8 cellular contexts compared by ENCODE assay signal in genomic region chr2:74577448-74577847, GRCh38. TPM values are rescaled to one million over a fixed set of nuclear protein-coding genes. Genes with fewer than 3 reads are reported as not detected.
A peak's percentile ranks its signal among the peaks of the same experiment; 100 is the strongest.
DNase-seq lines count a peak whose midpoint lies in the region; ATAC-seq, FAIRE-seq and TF ChIP-seq lines count a peak whose summit lies in the region.

No MANE protein-coding gene starts in this region.

- ATAC-seq in activated CD8-positive, alpha-beta memory T cell treated with anti-CD3 and anti-CD28 coated beads, Interleukin-2, amount 10 ng/mL, durations not matched to agents 7 days and 5 days = peak; percentile 69
- ATAC-seq in stimulated activated naive B cell treated with anti-CD40 and anti-IgM and Interleukin-4, amounts not matched to agents 10 μg/mL and 1 μg/mL and 100 μg/mL, for 72 hours (replicated peaks) = peak; percentile 55 to 68

- H3K27me3 Mint-ChIP-seq in activated CD8-positive, alpha-beta memory T cell treated with anti-CD3 and anti-CD28 coated beads, Interleukin-2, amount 10 ng/mL, durations not matched to agents 7 days and 5 days = no peaks in the 10 kb centered on the region
- H3K27me3 Mint-ChIP-seq in stimulated activated naive B cell treated with anti-CD40 and anti-IgM and Interleukin-4, amounts not matched to agents 10 μg/mL and 1 μg/mL and 100 μg/mL, for 72 hours = peaks cover 7 to 9% of the 10 kb centered on the region in 2 donors
- peaks cover 2% of the 10 kb centered on the region for H3K27me3 Mint-ChIP-seq in Caco-2 (ENCODE audit: insufficient read depth, unreplicated experiment)

- no peak overlapping the region for H3K4me3 Mint-ChIP-seq in activated CD8-positive, alpha-beta memory T cell treated with anti-CD3 and anti-CD28 coated beads, Interleukin-2, amount 10 ng/mL, durations not matched to agents 7 days and 5 days
- peak overlapping the region in 1 of 2 donors; percentile 28 for H3K4me3 Mint-ChIP-seq in stimulated activated naive B cell treated with anti-CD40 and anti-IgM and Interleukin-4, amounts not matched to agents 10 μg/mL and 1 μg/mL and 100 μg/mL, for 72 hours
- H3K4me3 Mint-ChIP-seq in Caco-2 (ENCODE audit: unreplicated experiment) = no peak overlapping the region

- H3K36me3 ChIP-seq in endothelial cell of umbilical vein (ENCODE audit: control insufficient read depth in 2 of 2, extremely low read depth in 1 of 2, insufficient read depth in 2 of 2, low read length in 2 of 2) = no peaks in the 10 kb centered on the region
- no peaks in the 10 kb centered on the region for H3K36me3 ChIP-seq in Caco-2 (ENCODE audit: control insufficient read depth, insufficient read depth, low read length)

- BruUV-seq in endothelial cell of umbilical vein (replicated peaks; lab: Mats Ljungman, UMichigan) = no TSS peak
- BruUV-seq in Caco-2 (replicated peaks; lab: Mats Ljungman, UMichigan) = no TSS peak

- H3K4me1 Mint-ChIP-seq in activated CD8-positive, alpha-beta memory T cell treated with anti-CD3 and anti-CD28 coated beads, Interleukin-2, amount 10 ng/mL, durations not matched to agents 7 days and 5 days = peaks cover 42% of the 10 kb centered on the region
- peaks cover 32 to 40% of the 10 kb centered on the region in 2 donors for H3K4me1 Mint-ChIP-seq in stimulated activated naive B cell treated with anti-CD40 and anti-IgM and Interleukin-4, amounts not matched to agents 10 μg/mL and 1 μg/mL and 100 μg/mL, for 72 hours
- no peaks in the 10 kb centered on the region for H3K4me1 Mint-ChIP-seq in Caco-2 (ENCODE audit: low read depth, unreplicated experiment)

- TF ChIP-seq CTCF in endothelial cell of umbilical vein (IDR thresholded peaks at IDR 0.05; ENCODE audit: extremely low read depth in 1 of 2, insufficient read depth in 1 of 2, low read depth in 1 of 2, low read length in 2 of 2) (no peak), Caco-2 (IDR thresholded peaks at IDR 0.05; ENCODE audit: insufficient read depth in 1 of 2, low read depth in 1 of 2, low read length in 1 of 2, severe bottlenecking in 1 of 2, unreplicated experiment in 1 of 2) (no peak)

- dilution Hi-C loops in endothelial cell of umbilical vein (cut with MboI; ENCODE audit: extremely low pct_ligation_motif_present, low sequenced_read_pairs) = no loop called here

- DNase-seq in activated CD8-positive, alpha-beta memory T cell treated with anti-CD3 and anti-CD28 coated beads, Interleukin-2, amount 10 ng/mL, durations not matched to agents 7 days and 5 days = no peak
- no peak for DNase-seq in activated CD8-positive, alpha-beta memory T cell treated with anti-CD3 and anti-CD28 coated beads, Interleukin-2, amount 50 U/mL, for 4 hours
- DNase-seq in Kasumi-1 (lab: John Stamatoyannopoulos, UW) (peak; percentile 91 to 97), endothelial cell of umbilical vein (ENCODE audit: low read depth, low spot score) (no peak), Caco-2 (no peak), cerebellar cortex (ENCODE audit: low spot score) (no peak)
- DNase-seq in stimulated activated naive B cell treated with anti-CD40 and anti-IgM and Interleukin-4, amounts not matched to agents 10 μg/mL and 1 μg/mL and 100 μg/mL, for 72 hours = no peak
- no peak for DNase-seq in activated effector memory CD4-positive, alpha-beta T cell treated with Interleukin-2 at 50 U/mL for 16 hours

- no peaks in the 10 kb centered on the region for H3K79me2 ChIP-seq in endothelial cell of umbilical vein (ENCODE audit: control insufficient read depth, insufficient read depth, low read length)

- peak; percentile 70 for FAIRE-seq in endothelial cell of umbilical vein (lab: Jason Lieb, UNC)

- CTCF ChIA-PET in activated CD8-positive, alpha-beta memory T cell treated with anti-CD3 and anti-CD28 coated beads, Interleukin-2, amount 10 ng/mL, durations not matched to agents 7 days and 5 days (lab: Charles Lee) = interaction anchor here (1.1 to 5.1 kb wide), 3 partner anchors 8 to 31 kb away, joined by 3 to 39 read pairs (median 4); no protein-coding TSS in a partner anchor
- CTCF ChIA-PET in endothelial cell of umbilical vein (lab: Charles Lee) (interaction anchor here (1.3 kb wide), 1 partner anchor 10 kb away, joined by 5 read pairs; no protein-coding TSS in a partner anchor), Caco-2 (lab: Charles Lee) (no interaction called here)

- H3K9me1 ChIP-seq in endothelial cell of umbilical vein (replicated peaks; ENCODE audit: control insufficient read depth, extremely low read depth, insufficient read depth, low read length) = no peaks in the 10 kb centered on the region

- H4K20me1 ChIP-seq in endothelial cell of umbilical vein (replicated peaks; ENCODE audit: control insufficient read depth, extremely low read depth, insufficient read depth, low read length) = no peaks in the 10 kb centered on the region

- peaks cover 5% of the 10 kb centered on the region for H3K36me3 Mint-ChIP-seq in activated CD8-positive, alpha-beta memory T cell treated with anti-CD3 and anti-CD28 coated beads, Interleukin-2, amount 10 ng/mL, durations not matched to agents 7 days and 5 days
- no peaks in the 10 kb centered on the region for H3K36me3 Mint-ChIP-seq in stimulated activated naive B cell treated with anti-CD40 and anti-IgM and Interleukin-4, amounts not matched to agents 10 μg/mL and 1 μg/mL and 100 μg/mL, for 72 hours
- H3K36me3 Mint-ChIP-seq in Caco-2 (ENCODE audit: insufficient read depth, unreplicated experiment) = no peaks in the 10 kb centered on the region

- no peak for TF ChIP-seq POLR2A in endothelial cell of umbilical vein (IDR thresholded peaks at IDR 0.05; ENCODE audit: low read depth, low read length)

- H3K27ac Mint-ChIP-seq in activated CD8-positive, alpha-beta memory T cell treated with anti-CD3 and anti-CD28 coated beads, Interleukin-2, amount 10 ng/mL, durations not matched to agents 7 days and 5 days = peak overlapping the region; percentile 51
- peak overlapping the region; percentile 68 for H3K27ac Mint-ChIP-seq in stimulated activated naive B cell treated with anti-CD40 and anti-IgM and Interleukin-4, amounts not matched to agents 10 μg/mL and 1 μg/mL and 100 μg/mL, for 72 hours
- H3K27ac Mint-ChIP-seq in Caco-2 (ENCODE audit: unreplicated experiment) = no peak overlapping the region

- H3K4me3 ChIP-seq in endothelial cell of umbilical vein (replicated peaks in 1 of 3; ENCODE audit: insufficient read depth in 1 of 3, low read depth in 1 of 3, low read length in 3 of 3) (no peak overlapping the region), Caco-2 (ENCODE audit: low read depth, low read length) (no peak overlapping the region)

- H3K27ac ChIP-seq in endothelial cell of umbilical vein (ENCODE audit: insufficient read depth, low read depth, low read length) = no peak overlapping the region

- no peak overlapping the region for H3K9ac ChIP-seq in endothelial cell of umbilical vein (replicated peaks; ENCODE audit: extremely low read depth, insufficient read depth, low read length)

- peak overlapping the region; percentile 28 for H2AFZ ChIP-seq in endothelial cell of umbilical vein (ENCODE audit: low read depth, low read length)

- H3K9me3 Mint-ChIP-seq in activated CD8-positive, alpha-beta memory T cell treated with anti-CD3 and anti-CD28 coated beads, Interleukin-2, amount 10 ng/mL, durations not matched to agents 7 days and 5 days (ENCODE audit: low read depth) = no peaks in the 10 kb centered on the region
- H3K9me3 Mint-ChIP-seq in stimulated activated naive B cell treated with anti-CD40 and anti-IgM and Interleukin-4, amounts not matched to agents 10 μg/mL and 1 μg/mL and 100 μg/mL, for 72 hours = no peaks in the 10 kb centered on the region
- no peaks in the 10 kb centered on the region for H3K9me3 Mint-ChIP-seq in Caco-2 (ENCODE audit: unreplicated experiment)

- POLR2A ChIA-PET in endothelial cell of umbilical vein (lab: Charles Lee) (no interaction called here), Caco-2 (lab: Charles Lee) (no interaction called here)

- H3K9me3 ChIP-seq in endothelial cell of umbilical vein (replicated peaks; ENCODE audit: control insufficient read depth, insufficient read depth, low read length) (no peaks in the 10 kb centered on the region), Caco-2 (no peaks in the 10 kb centered on the region)

- H3K4me2 ChIP-seq in endothelial cell of umbilical vein (ENCODE audit: insufficient read depth, low read length) = no peak overlapping the region

- H3K27me3 ChIP-seq in endothelial cell of umbilical vein (ENCODE audit: control insufficient read depth in 2 of 2, insufficient read depth in 2 of 2, low read length in 2 of 2) (peaks cover 5 to 6% of the 10 kb centered on the region in 2 experiments), Caco-2 (replicated peaks; ENCODE audit: control insufficient read depth, insufficient read depth, low read length) (no peaks in the 10 kb centered on the region)

- intact Hi-C loops in endothelial cell of umbilical vein (cut with micrococcal nuclease) = no loop called here
- intact Hi-C loops in Caco-2 (cut with micrococcal nuclease; ENCODE audit: unreplicated experiment) = no loop called here

- H3K4me1 ChIP-seq in endothelial cell of umbilical vein (ENCODE audit: control insufficient read depth, extremely low read depth, insufficient read depth, low read length) (peaks cover 7% of the 10 kb centered on the region), Caco-2 (no peaks in the 10 kb centered on the region)

RNA-seq across cellular contexts. Expression of gene DOK1, which starts 22.9 kb away (rescaled TPM):
- 10 to 100 TPM; 47.1 to 52.1 TPM for total RNA-seq in activated CD8-positive, alpha-beta memory T cell treated with anti-CD3 and anti-CD28 coated beads, Interleukin-2, amount 10 ng/mL, durations not matched to agents 7 days and 5 days
- total RNA-seq in endothelial cell of umbilical vein = 12.7 and 14.3 TPM in 2 replicates
- polyA plus RNA-seq in endothelial cell of umbilical vein = 10.4 and 13.8 TPM in 2 replicates
- 8.0 and 10.4 TPM in 2 replicates for polyA plus RNA-seq in endothelial cell of umbilical vein (2011; cell fraction: cytosol; rRNA removed)
- polyA plus RNA-seq in endothelial cell of umbilical vein (2011; cell fraction: nucleus; rRNA removed) = 6.9 and 7.5 TPM in 2 replicates
- 13.7 and 16.2 TPM in 2 replicates for polyA plus RNA-seq in endothelial cell of umbilical vein (2012)
- 5.2 and 9.2 TPM in 2 replicates for polyA minus RNA-seq in endothelial cell of umbilical vein
- polyA minus RNA-seq in endothelial cell of umbilical vein (2011; cell fraction: cytosol; rRNA and poly(A)+ RNA removed) = 1.4 TPM
- 2.0 and 2.4 TPM in 2 replicates for polyA minus RNA-seq in endothelial cell of umbilical vein (2011; cell fraction: nucleus; rRNA and poly(A)+ RNA removed)
- total RNA-seq in Caco-2 (2022) = 5.1 and 5.5 TPM in 2 replicates

RNA-seq across cellular contexts. Expression of gene LOXL3, which starts 23.7 kb away (rescaled TPM):
- 1 to 10 TPM in 1 of 2 experiments, under 1 TPM in 1; 0.76 to 1.8 TPM for total RNA-seq in activated CD8-positive, alpha-beta memory T cell treated with anti-CD3 and anti-CD28 coated beads, Interleukin-2, amount 10 ng/mL, durations not matched to agents 7 days and 5 days
- 0.95 and 0.97 TPM in 2 replicates for total RNA-seq in endothelial cell of umbilical vein
- polyA plus RNA-seq in endothelial cell of umbilical vein = 1.1 and 1.3 TPM in 2 replicates
- 0.76 and 0.83 TPM in 2 replicates for polyA plus RNA-seq in endothelial cell of umbilical vein (2011; cell fraction: cytosol; rRNA removed)
- polyA plus RNA-seq in endothelial cell of umbilical vein (2011; cell fraction: nucleus; rRNA removed) = 2.1 and 2.8 TPM in 2 replicates
- 1.4 and 1.5 TPM in 2 replicates for polyA plus RNA-seq in endothelial cell of umbilical vein (2012)
- polyA minus RNA-seq in endothelial cell of umbilical vein = 0.62 and 1.0 TPM in 2 replicates
- not detected for polyA minus RNA-seq in endothelial cell of umbilical vein (2011; cell fraction: cytosol; rRNA and poly(A)+ RNA removed)
- 0.43 and 0.72 TPM in 2 replicates for polyA minus RNA-seq in endothelial cell of umbilical vein (2011; cell fraction: nucleus; rRNA and poly(A)+ RNA removed)
- 13.8 and 15.9 TPM in 2 replicates for total RNA-seq in Caco-2 (2022)

RNA-seq across cellular contexts. Expression of gene HTRA2, which starts 47.7 kb away (rescaled TPM):
- 10 to 100 TPM; 52.2 to 87.2 TPM for total RNA-seq in activated CD8-positive, alpha-beta memory T cell treated with anti-CD3 and anti-CD28 coated beads, Interleukin-2, amount 10 ng/mL, durations not matched to agents 7 days and 5 days
- total RNA-seq in endothelial cell of umbilical vein (32.6 and 34.3 TPM in 2 replicates), Caco-2 (2022) (27.0 and 27.3 TPM in 2 replicates)
- polyA plus RNA-seq in endothelial cell of umbilical vein = 52.8 and 54.1 TPM in 2 replicates
- 40.1 and 41.8 TPM in 2 replicates for polyA plus RNA-seq in endothelial cell of umbilical vein (2011; cell fraction: cytosol; rRNA removed)
- 75.8 and 82.4 TPM in 2 replicates for polyA plus RNA-seq in endothelial cell of umbilical vein (2011; cell fraction: nucleus; rRNA removed)
- 36.4 and 39.5 TPM in 2 replicates for polyA plus RNA-seq in endothelial cell of umbilical vein (2012)
- 40.2 and 45.8 TPM in 2 replicates for polyA minus RNA-seq in endothelial cell of umbilical vein
- polyA minus RNA-seq in endothelial cell of umbilical vein (2011; cell fraction: cytosol; rRNA and poly(A)+ RNA removed) = 19.7 TPM
- 12.8 and 15.3 TPM in 2 replicates for polyA minus RNA-seq in endothelial cell of umbilical vein (2011; cell fraction: nucleus; rRNA and poly(A)+ RNA removed)

RNA-seq across cellular contexts. Expression of gene AUP1, which starts 47.9 kb away (rescaled TPM):
- total RNA-seq in activated CD8-positive, alpha-beta memory T cell treated with anti-CD3 and anti-CD28 coated beads, Interleukin-2, amount 10 ng/mL, durations not matched to agents 7 days and 5 days = 100 to 1,000 TPM; 140 to 158 TPM
- total RNA-seq in endothelial cell of umbilical vein (103 and 109 TPM in 2 replicates), Caco-2 (2022) (154 and 156 TPM in 2 replicates)
- 187 and 203 TPM in 2 replicates for polyA plus RNA-seq in endothelial cell of umbilical vein
- 135 and 136 TPM in 2 replicates for polyA plus RNA-seq in endothelial cell of umbilical vein (2011; cell fraction: cytosol; rRNA removed)
- polyA plus RNA-seq in endothelial cell of umbilical vein (2011; cell fraction: nucleus; rRNA removed) = 688 and 725 TPM in 2 replicates
- 94.6 and 97.7 TPM in 2 replicates for polyA plus RNA-seq in endothelial cell of umbilical vein (2012)
- 75.9 and 98.4 TPM in 2 replicates for polyA minus RNA-seq in endothelial cell of umbilical vein
- polyA minus RNA-seq in endothelial cell of umbilical vein (2011; cell fraction: cytosol; rRNA and poly(A)+ RNA removed) = 117 TPM
- polyA minus RNA-seq in endothelial cell of umbilical vein (2011; cell fraction: nucleus; rRNA and poly(A)+ RNA removed) = 108 and 112 TPM in 2 replicates

RNA-seq across cellular contexts. Expression of gene DQX1, which starts 51.4 kb away (rescaled TPM):
- under 1 TPM; 0.38 to 0.94 TPM for total RNA-seq in activated CD8-positive, alpha-beta memory T cell treated with anti-CD3 and anti-CD28 coated beads, Interleukin-2, amount 10 ng/mL, durations not matched to agents 7 days and 5 days
- total RNA-seq in endothelial cell of umbilical vein = 0.44 and 0.69 TPM in 2 replicates
- 0.03 and 0.06 TPM in 2 replicates for polyA plus RNA-seq in endothelial cell of umbilical vein
- 0.13 TPM in 1 of 2 replicates, not detected in the other for polyA plus RNA-seq in endothelial cell of umbilical vein (2011; cell fraction: cytosol; rRNA removed)
- 1.2 TPM in 2 replicates for polyA plus RNA-seq in endothelial cell of umbilical vein (2011; cell fraction: nucleus; rRNA removed)
- polyA plus RNA-seq in endothelial cell of umbilical vein (2012) = not detected in 2 replicates
- not detected in 2 replicates for polyA minus RNA-seq in endothelial cell of umbilical vein
- not detected for polyA minus RNA-seq in endothelial cell of umbilical vein (2011; cell fraction: cytosol; rRNA and poly(A)+ RNA removed)
- 0.19 TPM in 1 of 2 replicates, not detected in the other for polyA minus RNA-seq in endothelial cell of umbilical vein (2011; cell fraction: nucleus; rRNA and poly(A)+ RNA removed)
- 0.50 and 1.4 TPM in 2 replicates for total RNA-seq in Caco-2 (2022)

Comparison
In these comparisons a context has a peak if more than half of its experiments do, and no peak if none do; other contexts are left out.
1. DNase-seq: peak in Kasumi-1 (2 of 2); none in activated CD8-positive, alpha-beta memory T cell treated with anti-CD3 and anti-CD28 coated beads, Interleukin-2, amount 10 ng/mL, durations not matched to agents 7 days and 5 days (single experiment), activated CD8-positive, alpha-beta memory T cell treated with anti-CD3 and anti-CD28 coated beads, Interleukin-2, amount 50 U/mL, for 4 hours (single experiment), endothelial cell of umbilical vein (single experiment), stimulated activated naive B cell treated with anti-CD40 and anti-IgM and Interleukin-4, amounts not matched to agents 10 μg/mL and 1 μg/mL and 100 μg/mL, for 72 hours (single experiment), Caco-2 (0 of 2), activated effector memory CD4-positive, alpha-beta T cell treated with Interleukin-2 at 50 U/mL for 16 hours (single experiment) and cerebellar cortex (single experiment).